In genomic region chr1:236794585-236795034, GRCh38 we compare ENCODE assay signal across 1 cellular context.
TF ChIP-seq lines count a peak whose summit lies in the region.

No MANE protein-coding gene starts in this region.

TF ChIP-seq in K562, 482 proteins besides CTCF, POLR2A, EP300 and RAD21 (continued from another document and continues in another):
- TF ChIP-seq ZBTB26 (CRISPR knock-in tag; IDR thresholded peaks at IDR 0.05) (no peak; the same call in 1 of the 2 replicates), ZNF551 (CRISPR knock-in tag; IDR thresholded peaks at IDR 0.05) (0 out of 2 replicates have a peak, but pooled peaks have one; percentile 30), ETS2 (tag; IDR thresholded peaks at IDR 0.05; ENCODE audit: borderline replicate concordance, poor library complexity, severe bottlenecking) (no peak), REST (CRISPR knock-in tag; IDR thresholded peaks at IDR 0.05; ENCODE audit: low read depth) (no peak), E2F4 (CRISPR knock-in tag; IDR thresholded peaks at IDR 0.05; ENCODE audit: low read depth) (no peak), HMBOX1 (IDR thresholded peaks at IDR 0.05) (0 out of 2 replicates have a peak, but pooled peaks have one; percentile 23), ZBTB9 (CRISPR knock-in tag; IDR thresholded peaks at IDR 0.05) (no peak), ESRRB (CRISPR knock-in tag; IDR thresholded peaks at IDR 0.05; ENCODE audit: borderline replicate concordance) (peak; percentile 45; the same call in 1 of the 2 replicates), ZBTB5 (IDR thresholded peaks at IDR 0.05) (no peak), PTTG1 (tag; IDR thresholded peaks at IDR 0.05; ENCODE audit: low read depth) (no peak), MIER1 (IDR thresholded peaks at IDR 0.05; ENCODE audit: low read depth) (no peak), DEAF1 (CRISPR knock-in tag; IDR thresholded peaks at IDR 0.05) (peak; percentile 31; the same call in 1 of the 2 replicates), CBX3 (IDR thresholded peaks at IDR 0.05; ENCODE audit: borderline replicate concordance in 1 of 2, low read length in 2 of 2) (peak in 1 of 2 experiments; percentile 99; a peak in 2 of 3 replicates), MECOM (CRISPR knock-in tag; IDR thresholded peaks at IDR 0.05) (peak; percentile 36; the same call in 1 of the 2 replicates), CREB3 (tag; conservative IDR thresholded peaks at IDR 0.05; ENCODE audit: low read depth) (0 out of 2 replicates have a peak, but pooled peaks have one; percentile 25), BRF1 (IDR thresholded peaks at IDR 0.05; ENCODE audit: borderline replicate concordance, extremely low read depth, insufficient read length) (no peak), ZNF507 (tag; conservative IDR thresholded peaks at IDR 0.05) (no peak), NCOA1 (IDR thresholded peaks at IDR 0.05; ENCODE audit: low read depth) (peak; percentile 94; the same call in 1 of the 2 replicates), HSF4 (CRISPR knock-in tag; IDR thresholded peaks at IDR 0.05; ENCODE audit: borderline replicate concordance) (no peak), DMBX1 (CRISPR knock-in tag; IDR thresholded peaks at IDR 0.05; ENCODE audit: borderline replicate concordance) (peak; percentile 83; the same call in 1 of the 2 replicates), DIDO1 (tag; IDR thresholded peaks at IDR 0.05; ENCODE audit: low read depth) (no peak), NEUROD1 (IDR thresholded peaks at IDR 0.05; ENCODE audit: borderline replicate concordance, low read depth, low read length, partially characterized antibody) (no peak), LCOR (CRISPR knock-in tag; IDR thresholded peaks at IDR 0.05) (no peak), NR2C1 (IDR thresholded peaks at IDR 0.05) (peak; percentile 86), NR2C1 (tag; IDR thresholded peaks at IDR 0.05) (no peak), EWSR1 (IDR thresholded peaks at IDR 0.05; ENCODE audit: borderline replicate concordance, low read depth, partially characterized antibody) (no peak), ZNF695 (CRISPR knock-in tag; IDR thresholded peaks at IDR 0.05) (no peak), ZNF717 (CRISPR knock-in tag; IDR thresholded peaks at IDR 0.05) (no peak), NFRKB (IDR thresholded peaks at IDR 0.05; ENCODE audit: low read depth) (peak; percentile 25), FOXA3 (CRISPR knock-in tag; conservative IDR thresholded peaks at IDR 0.05 in 1 of 2, IDR thresholded peaks at IDR 0.05 in 1 of 2) (peak in 1 of 2 experiments; percentile 39; a peak in 1 of 4 replicates), NONO (IDR thresholded peaks at IDR 0.05; ENCODE audit: low read depth in 2 of 2, low read length in 1 of 2) (0 out of 4 replicates have a peak, but pooled peaks of 1 of the 2 experiments have one; percentile 19), SOX6 (IDR thresholded peaks at IDR 0.05) (no peak), ZNF512 (tag; IDR thresholded peaks at IDR 0.05) (peak; percentile 78; the same call in 1 of the 2 replicates), EHMT2 (IDR thresholded peaks at IDR 0.05) (peak; percentile 96), ZBTB49 (CRISPR knock-in tag; IDR thresholded peaks at IDR 0.05; ENCODE audit: borderline replicate concordance) (no peak)
